14 cellular contexts compared by ENCODE assay signal in genomic region chr15:69395991-69396390, GRCh38. TPM values are rescaled to one million over a fixed set of nuclear protein-coding genes. Genes with fewer than 3 reads are reported as not detected.
DNase-seq lines count a peak whose midpoint lies in the region; ATAC-seq and TF ChIP-seq lines count a peak whose summit lies in the region.
"Had no signal": no experiment of that assay in that cellular context is flagged by ENCODE, and none has a peak within 500 bp of the region (broad histone marks: within the 10 kb centered on the region; RNA-seq: fewer than 3 reads in every experiment).

No MANE protein-coding gene starts in this region.

- no peak overlapping the region for H3K18ac ChIP-seq in neuronal stem cell (ENCODE audit: low read length)

- H3K79me1 ChIP-seq in neuronal stem cell (ENCODE audit: low read depth, low read length) = no peaks in the 10 kb centered on the region

- no peak overlapping the region for H4K8ac ChIP-seq in neuronal stem cell (ENCODE audit: low read depth, low read length)

- H3K4me3 ChIP-seq in right atrium auricular region (no peak overlapping the region), heart right ventricle (no peak overlapping the region), neuronal stem cell (ENCODE audit: low read length in 2 of 2) (no peak overlapping the region)
- H3K4me3 ChIP-seq: BLaER1 had no signal

- TF ChIP-seq CTCF in right atrium auricular region (IDR thresholded peaks at IDR 0.05) (no peak), heart right ventricle (IDR thresholded peaks at IDR 0.05) (no peak)

- H3K4me1 ChIP-seq in right atrium auricular region (peaks cover 0 to 9% of the 10 kb centered on the region in 2 donors), heart right ventricle (peaks cover 0 to 14% (median 9%) of the 10 kb centered on the region in 9 donors), neuronal stem cell (ENCODE audit: control insufficient read depth in 2 of 2, insufficient read depth in 1 of 2, low read depth in 1 of 2, low read length in 2 of 2) (peaks cover 4 to 15% of the 10 kb centered on the region in 2 donors)

- ATAC-seq in heart right ventricle (no peak), left lobe of liver (no peak)
- ATAC-seq: CD8-positive, alpha-beta T cell had no signal

- DNase-seq in NCI-H524 (lab: John Stamatoyannopoulos, UW) (peak; percentile 43 to 71), NCI-H524 treated with DMSO at 0.1 percent for 48 hours (lab: John Stamatoyannopoulos, UW) (no peak), right atrium auricular region (ENCODE audit: low spot score) (peak; percentile 36), heart right ventricle (no peak), left lobe of liver (ENCODE audit: low spot score) (peak; percentile 33), neuronal stem cell (ENCODE audit: low spot score) (no peak), NCI-H146 treated with DMSO at 0.1 percent for 48 hours (lab: John Stamatoyannopoulos, UW; ENCODE audit: unreplicated experiment) (no peak)
- DNase-seq: 8988T; Calu3; CD8-positive, alpha-beta T cell; GF-D8; H9; IMR-90 had no signal

- H3K9me3 ChIP-seq in right atrium auricular region (no peaks in the 10 kb centered on the region), heart right ventricle (no peaks in the 10 kb centered on the region), neuronal stem cell (replicated peaks in 1 of 2; ENCODE audit: control insufficient read depth in 2 of 2, insufficient read depth in 1 of 2, low read depth in 1 of 2, low read length in 2 of 2) (no peaks in the 10 kb centered on the region)
- H3K9me3 ChIP-seq: BLaER1 had no signal

- no peak overlapping the region for H2BK12ac ChIP-seq in neuronal stem cell (ENCODE audit: low read length)

- no peak overlapping the region for H3K4ac ChIP-seq in neuronal stem cell (ENCODE audit: low read length)

- H3K36me3 ChIP-seq in right atrium auricular region (no peaks in the 10 kb centered on the region), heart right ventricle (no peaks in the 10 kb centered on the region), neuronal stem cell (replicated peaks in 1 of 2; ENCODE audit: control insufficient read depth in 2 of 2, insufficient read depth in 2 of 2, low read length in 2 of 2) (no peaks in the 10 kb centered on the region)
- H3K36me3 ChIP-seq: BLaER1 had no signal

- H2AK5ac ChIP-seq in neuronal stem cell (ENCODE audit: low read depth, low read length) = no peak overlapping the region

- no peak overlapping the region for H3K9ac ChIP-seq in neuronal stem cell (ENCODE audit: low read depth, low read length, poor library complexity)
- H3K9ac ChIP-seq: BLaER1 had no signal

- intact Hi-C loops in heart right ventricle (cut with DNase I) = loop anchor here (1.0 to 10.0 kb wide), 7 partner anchors 121 to 337 kb away; partner anchors contain the start of gene GLCE (in 2 of the 10)

- no peak overlapping the region for H3K23ac ChIP-seq in neuronal stem cell (ENCODE audit: low read depth, low read length, poor library complexity)

- H3K4me2 ChIP-seq in neuronal stem cell (ENCODE audit: insufficient read depth, low read length, poor library complexity, severe bottlenecking) = no peak overlapping the region
- H3K4me2 ChIP-seq: BLaER1 had no signal

- no peaks in the 10 kb centered on the region for H3K27me3 ChIP-seq in right atrium auricular region
- peaks cover 0 to 13% (median 0%) of the 10 kb centered on the region in 7 donors for H3K27me3 ChIP-seq in heart right ventricle
- peaks cover 0 to 21% (median 0%) of the 10 kb centered on the region in 3 experiments for H3K27me3 ChIP-seq in neuronal stem cell (ENCODE audit: control insufficient read depth in 3 of 3, insufficient read depth in 3 of 3, low read depth in 1 of 3, low read length in 3 of 3)
- H3K27me3 ChIP-seq: BLaER1 had no signal

- H2BK15ac ChIP-seq in neuronal stem cell (ENCODE audit: low read length) = no peak overlapping the region

- no peak overlapping the region for H3K27ac ChIP-seq in right atrium auricular region
- no peak overlapping the region for H3K27ac ChIP-seq in heart right ventricle
- no peak overlapping the region for H3K27ac ChIP-seq in neuronal stem cell (replicated peaks; ENCODE audit: low read length)
- H3K27ac ChIP-seq: BLaER1 had no signal

- H4K91ac ChIP-seq in neuronal stem cell (ENCODE audit: low read depth, low read length, poor library complexity) = no peak overlapping the region

- H2AFZ ChIP-seq in neuronal stem cell (ENCODE audit: low read length) = no peak overlapping the region

- 84 to 89% methylated on average over 5 of the region's 5 CpGs for WGBS in heart right ventricle, 2 donors
- no CpG with 5 or more reads among the region's 5 CpGs for WGBS in neuronal stem cell (ENCODE audit: extremely low coverage in 2 of 2, insufficient read length in 2 of 2, insufficient replicate concordance in 1 of 2), 2 donors

- H2BK120ac ChIP-seq in neuronal stem cell (ENCODE audit: low read depth, low read length) = no peak overlapping the region

- H3K14ac ChIP-seq in neuronal stem cell (ENCODE audit: low read length) = no peak overlapping the region

- no peak overlapping the region for H2BK5ac ChIP-seq in neuronal stem cell (ENCODE audit: low read length)

RNA-seq across cellular contexts. Expression of gene KIF23, which starts 18.2 kb away (rescaled TPM):
- total RNA-seq in right atrium auricular region (1 to 10 TPM; 1.3 to 3.6 TPM), heart right ventricle (1 to 10 TPM in 5 of 10 donors, under 1 TPM in 5; 0.17 to 3.4 (median 0.83) TPM), left lobe of liver (0.86 TPM)
- polyA plus RNA-seq in heart right ventricle = under 1 TPM; 0.22 to 0.32 TPM
- polyA plus RNA-seq in neuronal stem cell (2013, experiment 1 of 2) = 46.3 TPM
- polyA plus RNA-seq in neuronal stem cell (2013, experiment 2 of 2) = 44.5 TPM

RNA-seq across cellular contexts. Expression of gene RPLP1, which starts 56.6 kb away (rescaled TPM):
- total RNA-seq in right atrium auricular region = 100 to 1,000 TPM; 560 to 705 TPM
- total RNA-seq in heart right ventricle = 1,000 to 10,000 TPM; 1,068 to 1,464 (median 1,266) TPM
- polyA plus RNA-seq in heart right ventricle = 1,000 to 10,000 TPM; 1,192 to 2,100 TPM
- total RNA-seq in left lobe of liver = 577 TPM
- polyA plus RNA-seq in neuronal stem cell (2013, experiment 1 of 2) = 3,764 TPM
- 3,897 TPM for polyA plus RNA-seq in neuronal stem cell (2013, experiment 2 of 2)

Comparison
In these comparisons a context has a peak if more than half of its experiments do, and no peak if none do; other contexts are left out.
1. DNase-seq: peak in NCI-H524 (2 of 2), right atrium auricular region (single experiment) and left lobe of liver (single experiment); none in NCI-H524 treated with DMSO at 0.1 percent for 48 hours (single experiment), heart right ventricle (0 of 2), neuronal stem cell (single experiment) and NCI-H146 treated with DMSO at 0.1 percent for 48 hours (single experiment).